ENCODE assay signal across 8 cellular contexts in the genomic region with DNA sequence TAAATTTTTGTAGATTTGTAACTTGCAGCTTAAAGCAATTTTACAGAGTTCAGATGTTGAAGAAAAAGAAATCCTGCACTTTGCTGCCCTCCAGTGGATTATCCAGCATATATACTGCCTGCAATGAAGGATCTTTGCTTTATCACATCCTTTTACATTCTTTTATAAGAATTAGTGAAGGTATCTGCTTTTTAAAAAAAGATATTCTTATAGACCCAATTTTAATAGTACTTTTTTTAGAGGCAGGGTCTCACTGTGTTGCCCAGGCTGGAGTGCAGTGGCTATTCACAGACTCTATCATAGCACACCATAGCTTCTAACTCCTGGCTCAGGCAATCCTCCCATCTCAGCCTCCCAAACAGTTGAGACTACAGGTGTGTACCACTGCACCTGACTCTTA.
DNase-seq lines count a peak whose midpoint lies in the region; ATAC-seq, FAIRE-seq and TF ChIP-seq lines count a peak whose summit lies in the region.

No MANE protein-coding gene starts in this region.

- FAIRE-seq in HTR-8/SVneo (lab: Jason Lieb, UNC), result no peak

- no peaks in the 10 kb centered on the region for H3K4me1 Mint-ChIP-seq in CD14-positive monocyte
- H3K4me1 Mint-ChIP-seq in T-helper 17 cell, result no peaks in the 10 kb centered on the region
- no peaks in the 10 kb centered on the region for H3K4me1 Mint-ChIP-seq in progenitor cell of endocrine pancreas (ENCODE audit: low read depth)

- peaks cover 34 to 46% of the 10 kb centered on the region in 2 donors for H3K36me3 Mint-ChIP-seq in CD14-positive monocyte
- H3K36me3 Mint-ChIP-seq in T-helper 17 cell (ENCODE audit: low read depth), result peaks cover 4% of the 10 kb centered on the region
- peaks cover 6% of the 10 kb centered on the region for H3K36me3 Mint-ChIP-seq in progenitor cell of endocrine pancreas (ENCODE audit: insufficient read depth)

- no peaks in the 10 kb centered on the region for H3K27me3 Mint-ChIP-seq in CD14-positive monocyte (ENCODE audit: low read depth in 3 of 3)
- H3K27me3 Mint-ChIP-seq in T-helper 17 cell, result no peaks in the 10 kb centered on the region
- H3K27me3 Mint-ChIP-seq in progenitor cell of endocrine pancreas, result no peaks in the 10 kb centered on the region

- H3K27ac Mint-ChIP-seq in CD14-positive monocyte, result no peak overlapping the region
- H3K27ac Mint-ChIP-seq in T-helper 17 cell, result no peak overlapping the region
- no peak overlapping the region for H3K27ac Mint-ChIP-seq in progenitor cell of endocrine pancreas

- ATAC-seq in T-helper 17 cell (peak; percentile 49), HG03521 (IDR thresholded peaks at IDR 0.05; ENCODE audit: unreplicated experiment) (no peak)

- DNase-seq in CD14-positive monocyte (ENCODE audit: low spot score) (no peak), HTR-8/SVneo (ENCODE audit: insufficient read length, low spot score) (peak; percentile 8), T-helper 17 cell (no peak), fibroblast of gingiva (ENCODE audit: low read depth) (peak; percentile 13), progenitor cell of endocrine pancreas (ENCODE audit: low spot score, unreplicated experiment) (no peak), epidermal melanocyte (ENCODE audit: insufficient read length, low spot score) (no peak)

- H3K4me3 Mint-ChIP-seq in CD14-positive monocyte (no peak overlapping the region), T-helper 17 cell (no peak overlapping the region), progenitor cell of endocrine pancreas (ENCODE audit: low read depth) (no peak overlapping the region)

- H3K9me3 Mint-ChIP-seq in CD14-positive monocyte, result no peaks in the 10 kb centered on the region
- no peaks in the 10 kb centered on the region for H3K9me3 Mint-ChIP-seq in progenitor cell of endocrine pancreas (ENCODE audit: low read depth)

- TF ChIP-seq CTCF in CD14-positive monocyte (IDR thresholded peaks at IDR 0.05) (peak; percentile 60), GM12873 (IDR thresholded peaks at IDR 0.05; ENCODE audit: insufficient read depth, low read depth, low read length, missing control alignments) (peak; percentile 59), progenitor cell of endocrine pancreas (IDR thresholded peaks at IDR 0.05; ENCODE audit: unreplicated experiment) (peak; percentile 76)

- intact Hi-C loops in CD14-positive monocyte (cut with micrococcal nuclease), result no loop called here

- H3K9me3 ChIP-seq in T-helper 17 cell (ENCODE audit: control insufficient read depth, low read length, poor library complexity, severe bottlenecking), result no peaks in the 10 kb centered on the region

Comparison
In these comparisons a context has a peak if more than half of its experiments do, and no peak if none do; other contexts are left out.
1. DNase-seq: peak in HTR-8/SVneo (single experiment) and fibroblast of gingiva (single experiment); none in CD14-positive monocyte (single experiment), T-helper 17 cell (0 of 3), progenitor cell of endocrine pancreas (single experiment) and epidermal melanocyte (single experiment).
2. Peak in every context shown above with its lines, with median percentiles within 50 percentile points of each other: CTCF ChIP-seq.